Comparison of ENCODE assay signal across 23 cellular contexts in genomic region chr2:162265666-162266467, GRCh38. TPM values are rescaled to one million over a fixed set of nuclear protein-coding genes. Genes with fewer than 3 reads are reported as not detected.
DNase-seq lines count a peak whose midpoint lies in the region; ATAC-seq, FAIRE-seq and TF ChIP-seq lines count a peak whose summit lies in the region.
"Had no signal": no experiment of that assay in that cellular context is flagged by ENCODE, and none has a peak within 500 bp of the region (broad histone marks: within the 10 kb centered on the region; RNA-seq: fewer than 3 reads in every experiment).

No MANE protein-coding gene starts in this region.

- H3K4me1 ChIP-seq in heart right ventricle = peaks cover 0 to 14% (median 7%) of the 10 kb centered on the region in 9 donors

- peak; percentile 15 for FAIRE-seq in H54 (lab: Jason Lieb, UNC)
- FAIRE-seq: GM12892, GM19239 had no signal

- DNase-seq in H54 (ENCODE audit: insufficient read length, low spot score) (no peak), RPMI7951 (ENCODE audit: low read depth) (peak; percentile 83), heart right ventricle (no peak), sciatic nerve (ENCODE audit: low spot score) (no peak), HT-29 (ENCODE audit: low spot score) (no peak), T1000 (lab: John Stamatoyannopoulos, UW) (no peak), DMS79 treated with DMSO at 0.1 percent for 48 hours (lab: John Stamatoyannopoulos, UW) (no peak)
- DNase-seq in central memory CD4-positive, alpha-beta T cell = no peak
- DNase-seq: AML-193, Calu3, DND-41, GDM1, HFFc6, KG1, NCI-H1092, NCI-H1694, NCI-H2171, NCI-H524, SJCRH30 had no signal

- H3K27ac ChIP-seq in heart right ventricle = peak overlapping the region in 7 of 10 donors; percentile 19 to 67 (median 41)
- H3K27ac ChIP-seq: HL-60, SJCRH30 had no signal

- no peak overlapping the region for H3K4me3 ChIP-seq in heart right ventricle
- H3K4me3 ChIP-seq: GM23338, SJCRH30 had no signal

- peaks cover 0 to 65% (median 9%) of the 10 kb centered on the region in 9 donors for H3K36me3 ChIP-seq in heart right ventricle
- H3K36me3 ChIP-seq: SJCRH30 had no signal

- TF ChIP-seq POLR2A in H54 (IDR thresholded peaks at IDR 0.05; ENCODE audit: low read depth, low read length) = no peak

- no peak for TF ChIP-seq CTCF in heart right ventricle (IDR thresholded peaks at IDR 0.05)

- H3K27me3 ChIP-seq in heart right ventricle = no peaks in the 10 kb centered on the region
- H3K27me3 ChIP-seq: SJCRH30 had no signal

- no peaks in the 10 kb centered on the region for H3K9me3 ChIP-seq in heart right ventricle
- H3K9me3 ChIP-seq: SJCRH30 had no signal

- 74 to 79% methylated on average over 7 of the region's 7 CpGs for WGBS in heart right ventricle, 2 donors

- intact Hi-C loops in heart right ventricle (cut with DNase I) = no loop called here
- intact Hi-C loops in sciatic nerve (cut with DNase I) = no loop called here

- ATAC-seq in heart right ventricle = peak in 6 of 8 donors; percentile 13 to 70 (median 49)
- ATAC-seq in sciatic nerve = peak; percentile 11
- ATAC-seq: GM23338 had no signal

RNA-seq across cellular contexts. Expression of gene FAP, which starts 22.6 kb away (rescaled TPM):
- 142 and 170 TPM in 2 replicates for total RNA-seq in RPMI7951 (2014; rRNA removed; shearing (Covaris generic))
- total RNA-seq in heart right ventricle (10 to 100 TPM in 1 of 10 donors, 1 to 10 TPM in 8, under 1 TPM in 1; 0.56 to 11.5 (median 2.2) TPM), sciatic nerve (10.4 TPM)
- polyA plus RNA-seq in heart right ventricle = 1 to 10 TPM in 1 of 2 donors, under 1 TPM in 1; 0.77 to 2.7 TPM
- total RNA-seq in HT-29 (2014; rRNA removed; shearing (Covaris generic)) = not detected in 2 replicates
- total RNA-seq: GM23338 had no signal
- polyA plus RNA-seq: GM23338 had no signal

RNA-seq across cellular contexts. Expression of gene IFIH1, which starts 52.6 kb away (rescaled TPM):
- total RNA-seq in RPMI7951 (2014; rRNA removed; shearing (Covaris generic)) = 13.0 and 13.1 TPM in 2 replicates
- total RNA-seq in heart right ventricle (10 to 100 TPM in 2 of 10 donors, 1 to 10 TPM in 8; 4.0 to 22.1 (median 6.5) TPM), sciatic nerve (21.0 TPM)
- 1 to 10 TPM; 3.5 to 5.8 TPM for polyA plus RNA-seq in heart right ventricle
- total RNA-seq in HT-29 (2014; rRNA removed; shearing (Covaris generic)) = 8.7 and 13.0 TPM in 2 replicates
- total RNA-seq: SJCRH30 had no signal

Comparison
In these comparisons a context has a peak if more than half of its experiments do, and no peak if none do; other contexts are left out.
1. RNA of gene FAP, which starts 22.6 kb away (total RNA-seq): 142 to 170 TPM in RPMI7951; 10.4 TPM in sciatic nerve (single experiment), 0.56 to 11.5 TPM in heart right ventricle and not detected in HT-29; every median in the first group is over 10 times any median in the second.